In genomic region chrX:54980334-54980733, GRCh38 we compare ENCODE assay signal across 28 cellular contexts. TPM values are rescaled to one million over a fixed set of nuclear protein-coding genes. Genes with fewer than 3 reads are reported as not detected.
"Had no signal": no experiment of that assay in that cellular context is flagged by ENCODE, and none has a peak within 500 bp of the region (broad histone marks: within the 10 kb centered on the region; RNA-seq: fewer than 3 reads in every experiment).

No MANE protein-coding gene starts in this region.

- H3K9me3 ChIP-seq: mucosa of descending colon, neutrophil, tibial artery, upper lobe of left lung, uterus had no signal

- FAIRE-seq: endometrium, frontal cortex, islet of Langerhans had no signal

- H3K27ac ChIP-seq: heart right ventricle, neutrophil, spleen, tibial artery, upper lobe of left lung, uterus had no signal

- H3K4me3 ChIP-seq: heart right ventricle, mucosa of descending colon, spleen, tibial artery, upper lobe of left lung, uterus had no signal

- H3K27me3 ChIP-seq: neutrophil, tibial artery, upper lobe of left lung had no signal

- DNase-seq: effector memory CD4-positive, alpha-beta T cell; heart right ventricle; hypothalamus; kidney glomerular epithelial cell; mammary epithelial cell; mucosa of descending colon; naive thymus-derived CD8-positive, alpha-beta T cell; posterior cingulate gyrus; spleen; stimulated activated CD4-positive, alpha-beta T cell treated with anti-CD3 and anti-CD28 coated beads, Interleukin-15, amount 100 ng/mL, for 24 hours; stimulated activated CD4-positive, alpha-beta T cell treated with anti-CD3 and anti-CD28 coated beads, Interleukin-1b, Interleukin-23, amount 100 ng/mL, for 48 hours; stimulated activated CD4-positive, alpha-beta T cell treated with anti-CD3 and anti-CD28 coated beads, Interleukin-4, amount 100 ng/mL, for 24 hours; tibial artery; upper lobe of left lung; uterus had no signal

- H3K4me1 ChIP-seq: heart right ventricle, spleen, tibial artery, upper lobe of left lung, uterus had no signal

- H3K36me3 ChIP-seq: heart right ventricle, neutrophil, spleen, tibial artery, upper lobe of left lung, uterus had no signal

- ATAC-seq: esophagus mucosa; heart right ventricle; mucosa of descending colon; naive thymus-derived CD8-positive, alpha-beta T cell; sciatic nerve; stimulated activated memory B cell treated with anti-CD40 and anti-IgM and Interleukin-4, amounts not matched to agents 10 μg/mL and 1 μg/mL and 100 μg/mL, for 72 hours had no signal

RNA-seq across cellular contexts. Expression of gene PFKFB1, which starts 13.7 kb away (rescaled TPM):
- total RNA-seq: osteoblast, pulmonary artery endothelial cell, skeletal muscle tissue, uterus had no signal
- polyA plus RNA-seq: fibroblast of lung had no signal

RNA-seq across cellular contexts. Expression of gene ALAS2, which starts 50.4 kb away (rescaled TPM):
- total RNA-seq: esophagus mucosa; fibroblast of lung; lower leg skin; mammary epithelial cell; mucosa of descending colon; naive thymus-derived CD8-positive, alpha-beta T cell; osteoblast; pulmonary artery endothelial cell had no signal
- polyA plus RNA-seq: fibroblast of lung; mammary epithelial cell; naive thymus-derived CD8-positive, alpha-beta T cell; neural cell had no signal
